Comparison of ENCODE assay signal across 8 cellular contexts in genomic region chr6:15399651-15400470, GRCh38.
DNase-seq lines count a peak whose midpoint lies in the region; ATAC-seq and TF ChIP-seq lines count a peak whose summit lies in the region.

No MANE protein-coding gene starts in this region.

- H3K27me3 ChIP-seq in PC-3 (ENCODE audit: low read length), result no peaks in the 10 kb centered on the region
- no peaks in the 10 kb centered on the region for H3K27me3 ChIP-seq in transverse colon

- ATAC-seq in activated naive CD4-positive, alpha-beta T cell treated with anti-CD3 and anti-CD28 coated beads, Interleukin-2, amount 50 U/mL, for 72 hours, result no peak
- ATAC-seq in PC-3 (peak; percentile 80), GM19351 (IDR thresholded peaks at IDR 0.05; ENCODE audit: unreplicated experiment) (no peak)

- H3K36me3 Mint-ChIP-seq in activated naive CD4-positive, alpha-beta T cell treated with anti-CD3 and anti-CD28 coated beads, Interleukin-2, amount 10 ng/mL, durations not matched to agents 7 days and 5 days, result peaks cover 10% of the 10 kb centered on the region
- no peaks in the 10 kb centered on the region for H3K36me3 Mint-ChIP-seq in activated naive CD4-positive, alpha-beta T cell treated with anti-CD3 and anti-CD28 coated beads, Interleukin-2, amount 50 U/mL, for 72 hours
- H3K36me3 Mint-ChIP-seq in mesothelial cell of epicardium, result no peaks in the 10 kb centered on the region

- BruUV-seq in PC-3 (replicated peaks; lab: Mats Ljungman, UMichigan), result no TSS peak

- H3K9me3 ChIP-seq in PC-3 (ENCODE audit: low read length) (no peaks in the 10 kb centered on the region), transverse colon (no peaks in the 10 kb centered on the region)

- H3K9me2 ChIP-seq in PC-3 (replicated peaks; ENCODE audit: low read length), result no peaks in the 10 kb centered on the region

- H3K9ac ChIP-seq in PC-3 (ENCODE audit: low read length), result no peak overlapping the region; the same call in 1 of the 2 replicates

- CTCF ChIA-PET in activated naive CD4-positive, alpha-beta T cell treated with anti-CD3 and anti-CD28 coated beads, Interleukin-2, amount 10 ng/mL, durations not matched to agents 7 days and 5 days (lab: Charles Lee), result interaction anchor here (1.0 to 1.4 kb wide), 2 partner anchors 39 to 55 kb away, joined by 3 read pairs; no protein-coding TSS in a partner anchor
- CTCF ChIA-PET in PC-3 (lab: Charles Lee), result no interaction called here

- H3K36me3 ChIP-seq in PC-3 (ENCODE audit: low read depth, low read length) (no peaks in the 10 kb centered on the region), transverse colon (no peaks in the 10 kb centered on the region)

- peaks cover 76% of the 10 kb centered on the region for H3K4me1 Mint-ChIP-seq in activated naive CD4-positive, alpha-beta T cell treated with anti-CD3 and anti-CD28 coated beads, Interleukin-2, amount 10 ng/mL, durations not matched to agents 7 days and 5 days
- peaks cover 59% of the 10 kb centered on the region for H3K4me1 Mint-ChIP-seq in mesothelial cell of epicardium

- H4K20me1 ChIP-seq in PC-3 (ENCODE audit: low read length), result 0 out of 2 replicates have a peak, but pooled peaks cover 6% of the 10 kb centered on the region

- peak overlapping the region; percentile 60 for H3K4me3 ChIP-seq in PC-3 (ENCODE audit: low read length)
- H3K4me3 ChIP-seq in transverse colon, result peak overlapping the region in 2 of 4 donors; percentile 11 to 38

- H3K4me2 ChIP-seq in PC-3 (ENCODE audit: low read length), result peak overlapping the region; percentile 86

- H3K4me1 ChIP-seq in PC-3 (ENCODE audit: insufficient read depth, low read length), result peaks cover 29% of the 10 kb centered on the region
- peaks cover 13 to 51% (median 33%) of the 10 kb centered on the region in 4 donors for H3K4me1 ChIP-seq in transverse colon

- TF ChIP-seq POLR2A in transverse colon (IDR thresholded peaks at IDR 0.05), result no peak

- peak; percentile 34 for DNase-seq in activated naive CD4-positive, alpha-beta T cell treated with anti-CD3 and anti-CD28 coated beads, Interleukin-2, amount 10 ng/mL, durations not matched to agents 7 days and 5 days
- no peak for DNase-seq in activated naive CD4-positive, alpha-beta T cell treated with anti-CD3 and anti-CD28 coated beads, Interleukin-2, amount 50 U/mL, for 72 hours (ENCODE audit: low spot score in 2 of 2)
- peak; percentile 69 for DNase-seq in PC-3
- peak; percentile 58 for DNase-seq in ecto neural progenitor cell (ENCODE audit: low spot score)
- DNase-seq in mesothelial cell of epicardium (ENCODE audit: low spot score in 2 of 2, unreplicated experiment in 2 of 2), result peak; percentile 50 to 63
- DNase-seq in transverse colon, result peak; percentile 60
- no peak for DNase-seq in NCI-H1436 (lab: John Stamatoyannopoulos, UW)

- peak overlapping the region; percentile 75 for H3K4me3 Mint-ChIP-seq in activated naive CD4-positive, alpha-beta T cell treated with anti-CD3 and anti-CD28 coated beads, Interleukin-2, amount 10 ng/mL, durations not matched to agents 7 days and 5 days
- H3K4me3 Mint-ChIP-seq in mesothelial cell of epicardium, result peak overlapping the region; percentile 67

- H3F3A ChIP-seq in PC-3 (ENCODE audit: low read length, unreplicated experiment), result no peaks in the 10 kb centered on the region

- TF ChIP-seq CTCF in PC-3 (conservative IDR thresholded peaks at IDR 0.05; ENCODE audit: low read depth, low read length), result no peak
- no peak for TF ChIP-seq CTCF in mesothelial cell of epicardium (IDR thresholded peaks at IDR 0.05; ENCODE audit: unreplicated experiment)
- TF ChIP-seq CTCF in transverse colon (IDR thresholded peaks at IDR 0.05), result no peak

- WGBS in transverse colon (ENCODE audit: low coverage in 1 of 2), 2 donors, result 11 to 40% methylated on average over 4 to 9 of the region's 9 CpGs

- H3K9me3 Mint-ChIP-seq in activated naive CD4-positive, alpha-beta T cell treated with anti-CD3 and anti-CD28 coated beads, Interleukin-2, amount 10 ng/mL, durations not matched to agents 7 days and 5 days, result no peaks in the 10 kb centered on the region
- H3K9me3 Mint-ChIP-seq in activated naive CD4-positive, alpha-beta T cell treated with anti-CD3 and anti-CD28 coated beads, Interleukin-2, amount 50 U/mL, for 72 hours, result no peaks in the 10 kb centered on the region
- no peaks in the 10 kb centered on the region for H3K9me3 Mint-ChIP-seq in mesothelial cell of epicardium

- H2AFZ ChIP-seq in PC-3 (ENCODE audit: low read length), result peak overlapping the region; percentile 54; the same call in 1 of the 2 replicates

- H3K27ac ChIP-seq in PC-3 (ENCODE audit: low read length), result peak overlapping the region; percentile 32; the same call in 1 of the 2 replicates
- H3K27ac ChIP-seq in transverse colon, result peak overlapping the region; percentile 43 to 69 (median 64)

- peak overlapping the region; percentile 86 for H3K27ac Mint-ChIP-seq in activated naive CD4-positive, alpha-beta T cell treated with anti-CD3 and anti-CD28 coated beads, Interleukin-2, amount 10 ng/mL, durations not matched to agents 7 days and 5 days
- peak overlapping the region in 1 of 2 donors; percentile 72 for H3K27ac Mint-ChIP-seq in activated naive CD4-positive, alpha-beta T cell treated with anti-CD3 and anti-CD28 coated beads, Interleukin-2, amount 50 U/mL, for 72 hours
- peak overlapping the region; percentile 95 for H3K27ac Mint-ChIP-seq in mesothelial cell of epicardium

- peaks cover 84% of the 10 kb centered on the region for H3K79me2 ChIP-seq in PC-3 (ENCODE audit: low read length)

- POLR2A ChIA-PET in PC-3 (lab: Charles Lee; ENCODE audit: unreplicated experiment), result interaction anchor here (0.6 kb wide), 1 partner anchor 688 kb away, joined by 3 read pairs; no protein-coding TSS in a partner anchor

- no peaks in the 10 kb centered on the region for H3K27me3 Mint-ChIP-seq in activated naive CD4-positive, alpha-beta T cell treated with anti-CD3 and anti-CD28 coated beads, Interleukin-2, amount 10 ng/mL, durations not matched to agents 7 days and 5 days
- no peaks in the 10 kb centered on the region for H3K27me3 Mint-ChIP-seq in mesothelial cell of epicardium (ENCODE audit: low read depth)

- intact Hi-C loops in PC-3 (cut with micrococcal nuclease) (loop anchor here (1.0 to 10.0 kb wide), 2 partner anchors 41 to 95 kb away; no protein-coding TSS in a partner anchor), transverse colon (cut with DNase I; ENCODE audit: low total_unique reads) (no loop called here)

- no peak for TF ChIP-seq EP300 in transverse colon (IDR thresholded peaks at IDR 0.05; ENCODE audit: low read depth)

- in situ Hi-C loops in transverse colon (cut with MboI; ENCODE audit: low pct_ligation_motif_present in 1 of 4, low pct_unique_long_range_greater_than_20kb in 1 of 4, low sequenced_read_pairs in 3 of 4), result no loop called here

Comparison
In these comparisons a context has a peak if more than half of its experiments do, and no peak if none do; other contexts are left out.
1. DNase-seq: peak in activated naive CD4-positive, alpha-beta T cell treated with anti-CD3 and anti-CD28 coated beads, Interleukin-2, amount 10 ng/mL, durations not matched to agents 7 days and 5 days (single experiment), PC-3 (single experiment), ecto neural progenitor cell (single experiment), mesothelial cell of epicardium (2 of 2) and transverse colon (single experiment); none in activated naive CD4-positive, alpha-beta T cell treated with anti-CD3 and anti-CD28 coated beads, Interleukin-2, amount 50 U/mL, for 72 hours (0 of 2) and NCI-H1436 (single experiment).